In genomic region chr14:63486729-63487128, GRCh38 we compare ENCODE assay signal across 19 cellular contexts. TPM values are rescaled to one million over a fixed set of nuclear protein-coding genes. Genes with fewer than 3 reads are reported as not detected.
A peak's percentile ranks its signal among the peaks of the same experiment; 100 is the strongest.
DNase-seq lines count a peak whose midpoint lies in the region; ATAC-seq, FAIRE-seq and TF ChIP-seq lines count a peak whose summit lies in the region.
"Had no signal": no experiment of that assay in that cellular context is flagged by ENCODE, and none has a peak within 500 bp of the region (broad histone marks: within the 10 kb centered on the region; RNA-seq: fewer than 3 reads in every experiment).

No MANE protein-coding gene starts in this region.

- H3K36me3 Mint-ChIP-seq in CD4-positive, CD25-positive, alpha-beta regulatory T cell = peaks cover 14% of the 10 kb centered on the region
- H3K36me3 Mint-ChIP-seq in T-helper 17 cell (ENCODE audit: low read depth) (no peaks in the 10 kb centered on the region), memory B cell (peaks cover 9% of the 10 kb centered on the region)
- H3K36me3 Mint-ChIP-seq: activated naive CD4-positive, alpha-beta T cell treated with anti-CD3 and anti-CD28 coated beads, Interleukin-2, amount 50 U/mL, for 72 hours had no signal

- no peaks in the 10 kb centered on the region for H3K9me3 Mint-ChIP-seq in CD4-positive, CD25-positive, alpha-beta regulatory T cell
- H3K9me3 Mint-ChIP-seq in memory B cell = no peaks in the 10 kb centered on the region
- H3K9me3 Mint-ChIP-seq: activated naive CD4-positive, alpha-beta T cell treated with anti-CD3 and anti-CD28 coated beads, Interleukin-2, amount 50 U/mL, for 72 hours; activated T-cell treated with anti-CD3 and anti-CD28 coated beads, Interleukin-2, amount 50 U/mL, for 24 hours had no signal

- H3K27ac ChIP-seq in CD4-positive, CD25-positive, alpha-beta regulatory T cell (ENCODE audit: insufficient read depth, low read length, poor library complexity, severe bottlenecking) = no peak overlapping the region
- no peak overlapping the region for H3K27ac ChIP-seq in right cardiac atrium (ENCODE audit: low read length)
- H3K27ac ChIP-seq: cardiac muscle cell, heart right ventricle, right atrium auricular region, stomach, vagina had no signal

- H3K4me3 Mint-ChIP-seq in CD4-positive, CD25-positive, alpha-beta regulatory T cell = no peak overlapping the region
- H3K4me3 Mint-ChIP-seq in T-helper 17 cell (no peak overlapping the region), memory B cell (no peak overlapping the region)
- H3K4me3 Mint-ChIP-seq: activated T-cell treated with anti-CD3 and anti-CD28 coated beads, Interleukin-2, amount 50 U/mL, for 24 hours had no signal

- no peak overlapping the region for H3K4me3 ChIP-seq in CD4-positive, CD25-positive, alpha-beta regulatory T cell (ENCODE audit: low read depth, low read length)
- no peak overlapping the region for H3K4me3 ChIP-seq in right cardiac atrium (ENCODE audit: low read length)
- H3K4me3 ChIP-seq: cardiac muscle cell, heart right ventricle, right atrium auricular region, stomach, vagina had no signal

- peaks cover 17 to 68% (median 47%) of the 10 kb centered on the region in 4 donors for H3K4me1 Mint-ChIP-seq in CD4-positive, CD25-positive, alpha-beta regulatory T cell
- H3K4me1 Mint-ChIP-seq in T-helper 17 cell = peaks cover 43% of the 10 kb centered on the region
- H3K4me1 Mint-ChIP-seq in memory B cell = peaks cover 35% of the 10 kb centered on the region

- H3K9me3 ChIP-seq in CD4-positive, CD25-positive, alpha-beta regulatory T cell (ENCODE audit: control insufficient read depth in 2 of 2, low read length in 2 of 2) = no peaks in the 10 kb centered on the region
- H3K9me3 ChIP-seq in T-helper 17 cell (ENCODE audit: control insufficient read depth, low read length, poor library complexity, severe bottlenecking) = no peaks in the 10 kb centered on the region
- no peaks in the 10 kb centered on the region for H3K9me3 ChIP-seq in right cardiac atrium (ENCODE audit: control insufficient read depth, low read length)
- H3K9me3 ChIP-seq: heart right ventricle, right atrium auricular region, stomach, vagina had no signal

- peak; percentile 94 for FAIRE-seq in HTR-8/SVneo (lab: Jason Lieb, UNC)
- FAIRE-seq: islet of Langerhans, TTC549 had no signal

- H3K27ac Mint-ChIP-seq in CD4-positive, CD25-positive, alpha-beta regulatory T cell = peak overlapping the region; percentile 25 to 98 (median 36)
- peak overlapping the region; percentile 67 for H3K27ac Mint-ChIP-seq in T-helper 17 cell
- peak overlapping the region; percentile 1 for H3K27ac Mint-ChIP-seq in memory B cell
- H3K27ac Mint-ChIP-seq: activated naive CD4-positive, alpha-beta T cell treated with anti-CD3 and anti-CD28 coated beads, Interleukin-2, amount 50 U/mL, for 72 hours; activated T-cell treated with anti-CD3 and anti-CD28 coated beads, Interleukin-2, amount 50 U/mL, for 24 hours had no signal

- POLR2A ChIA-PET in HEK293T (lab: Yijun Ruan, JAX) = interaction anchor here (1.8 kb wide), 1 partner anchor 155 kb away, joined by 5 read pairs; the partner anchor contains the start of gene WDR89

- H3K4me1 ChIP-seq in CD4-positive, CD25-positive, alpha-beta regulatory T cell (ENCODE audit: control insufficient read depth, insufficient read depth, low read length, poor library complexity, severe bottlenecking) = peaks cover 11% of the 10 kb centered on the region
- H3K4me1 ChIP-seq in right cardiac atrium (ENCODE audit: control insufficient read depth, insufficient read depth, low read length) = peaks cover 8% of the 10 kb centered on the region

- H3K36me3 ChIP-seq in CD4-positive, CD25-positive, alpha-beta regulatory T cell (ENCODE audit: control insufficient read depth, insufficient read depth, low read length) = no peaks in the 10 kb centered on the region
- H3K36me3 ChIP-seq: cardiac muscle cell, heart right ventricle, right atrium auricular region, stomach, vagina had no signal

- H3K27me3 Mint-ChIP-seq in CD4-positive, CD25-positive, alpha-beta regulatory T cell = no peaks in the 10 kb centered on the region
- H3K27me3 Mint-ChIP-seq in T-helper 17 cell = no peaks in the 10 kb centered on the region
- no peaks in the 10 kb centered on the region for H3K27me3 Mint-ChIP-seq in memory B cell
- H3K27me3 Mint-ChIP-seq: activated T-cell treated with anti-CD3 and anti-CD28 coated beads, Interleukin-2, amount 50 U/mL, for 24 hours had no signal

- CTCF ChIA-PET in HEK293T (lab: Yijun Ruan, JAX) = no interaction called here

- intact Hi-C loops in right cardiac atrium (cut with DNase I) = no loop called here

- DNase-seq in CD4-positive, CD25-positive, alpha-beta regulatory T cell = no peak
- DNase-seq in HTR-8/SVneo (ENCODE audit: insufficient read length, low spot score) (no peak), T-helper 17 cell (no peak), memory B cell (ENCODE audit: low spot score in 2 of 2) (no peak), NCI-H2029 treated with DMSO at 0.1 percent for 48 hours (lab: John Stamatoyannopoulos, UW) (no peak), right cardiac atrium (no peak), HEK293T (ENCODE audit: extremely low spot score) (no peak), 8988T (no peak)
- DNase-seq: activated T-cell treated with anti-CD3 and anti-CD28 coated beads, Interleukin-2, amount 50 U/mL, for 24 hours; heart right ventricle; mammary epithelial cell; NCI-H146; stomach had no signal

- no peak for ATAC-seq in CD4-positive, CD25-positive, alpha-beta regulatory T cell (ENCODE audit: low read depth in 2 of 2)
- ATAC-seq in T-helper 17 cell (no peak), memory B cell (ENCODE audit: low read depth) (no peak), right cardiac atrium (no peak)
- ATAC-seq: activated naive CD4-positive, alpha-beta T cell treated with anti-CD3 and anti-CD28 coated beads, Interleukin-2, amount 50 U/mL, for 72 hours; heart right ventricle had no signal

- H3K27me3 ChIP-seq in CD4-positive, CD25-positive, alpha-beta regulatory T cell (ENCODE audit: control insufficient read depth, insufficient read depth, low read length) = no peaks in the 10 kb centered on the region
- H3K27me3 ChIP-seq in right cardiac atrium (ENCODE audit: control insufficient read depth, insufficient read depth) = no peaks in the 10 kb centered on the region
- H3K27me3 ChIP-seq: cardiac muscle cell, heart right ventricle, right atrium auricular region, stomach, vagina had no signal

TF ChIP-seq in HEK293T, 16 proteins besides CTCF, POLR2A, EP300 and RAD21:
- TF ChIP-seq NFRKB (IDR thresholded peaks at IDR 0.05) (no peak), TARDBP (IDR thresholded peaks at IDR 0.05) (no peak), ARNT (IDR thresholded peaks at IDR 0.05) (no peak), ELF4 (IDR thresholded peaks at IDR 0.05) (no peak), FOXK2 (IDR thresholded peaks at IDR 0.05) (no peak), CTBP1 (IDR thresholded peaks at IDR 0.05; ENCODE audit: borderline replicate concordance) (no peak), ZNF384 (IDR thresholded peaks at IDR 0.05) (no peak), HDGF (IDR thresholded peaks at IDR 0.05; ENCODE audit: borderline replicate concordance) (no peak), LEF1 (IDR thresholded peaks at IDR 0.05; ENCODE audit: borderline replicate concordance) (no peak), FOXA1 (IDR thresholded peaks at IDR 0.05) (no peak), SUZ12 (IDR thresholded peaks at IDR 0.05) (no peak), PKNOX1 (IDR thresholded peaks at IDR 0.05) (no peak), SP1 (IDR thresholded peaks at IDR 0.05) (no peak), BHLHE40 (IDR thresholded peaks at IDR 0.05; ENCODE audit: borderline replicate concordance) (no peak), L3MBTL2 (conservative IDR thresholded peaks at IDR 0.05) (no peak), FOXM1 (IDR thresholded peaks at IDR 0.05; ENCODE audit: borderline replicate concordance) (no peak)

RNA-seq across cellular contexts. Expression of gene PPP2R5E, which starts 56.4 kb away (rescaled TPM):
- total RNA-seq in CD4-positive, CD25-positive, alpha-beta regulatory T cell = 50.3 TPM
- 10 to 100 TPM; 31.2 to 41.3 (median 33.3) TPM for polyA plus RNA-seq in CD4-positive, CD25-positive, alpha-beta regulatory T cell
- total RNA-seq in T-helper 17 cell (10 to 100 TPM; 38.5 to 44.3 TPM), right cardiac atrium (10 to 100 TPM; 35.7 to 38.4 (median 36.6) TPM)
- polyA plus RNA-seq in right cardiac atrium = 10.3 TPM

Comparison
In these comparisons a context has a peak if more than half of its experiments do, and no peak if none do; other contexts are left out.
1. H3K27ac Mint-ChIP-seq: peak in every context shown above with its lines; median percentile 67 in T-helper 17 cell; 36 in CD4-positive, CD25-positive, alpha-beta regulatory T cell; 1 in memory B cell.